ENCODE assay signal across 16 cellular contexts in genomic region chr19:46710687-46711086, GRCh38.
"Had no signal": no experiment of that assay in that cellular context is flagged by ENCODE, and none has a peak within 500 bp of the region (broad histone marks: within the 10 kb centered on the region; RNA-seq: fewer than 3 reads in every experiment).

No MANE protein-coding gene starts in this region.

- DNase-seq: activated CD4-positive, alpha-beta T cell treated with anti-CD3 and anti-CD28 coated beads for 48 hours; activated CD8-positive, alpha-beta memory T cell treated with anti-CD3 and anti-CD28 coated beads for 24 hours; activated naive CD4-positive, alpha-beta T cell treated with anti-CD3 and anti-CD28 coated beads for 36 hours; adrenal gland; colonic mucosa; effector CD4-positive, alpha-beta T cell; gastrocnemius medialis; occipital lobe; psoas muscle; right lobe of liver; stimulated activated CD4-positive, alpha-beta T cell treated with anti-CD3 and anti-CD28 coated beads, Interleukin-2, amount 100 ng/mL, for 48 hours; stimulated activated naive CD8-positive, alpha-beta T cell treated with anti-CD3 and anti-CD28 coated beads, Interleukin-15, Interleukin-2, amounts not matched to agents 100 U/mL and 50 U/mL, for 24 hours; T-helper 1 cell; WERI-Rb-1 had no signal

- H3K36me3 ChIP-seq: colonic mucosa, gastrocnemius medialis had no signal

- H3K4me3 ChIP-seq: adrenal gland, colonic mucosa, gastrocnemius medialis, psoas muscle, right lobe of liver, suprapubic skin had no signal

- H3K27me3 ChIP-seq: adrenal gland, colonic mucosa, gastrocnemius medialis, right lobe of liver, suprapubic skin had no signal

- H3K9me3 ChIP-seq: adrenal gland, colonic mucosa, gastrocnemius medialis, psoas muscle, right lobe of liver, suprapubic skin had no signal

- H3K9me3 Mint-ChIP-seq: activated naive CD4-positive, alpha-beta T cell treated with anti-CD3 and anti-CD28 coated beads for 36 hours; mesothelial cell of epicardium had no signal

- H3K27ac Mint-ChIP-seq: activated naive CD4-positive, alpha-beta T cell treated with anti-CD3 and anti-CD28 coated beads for 36 hours; mesothelial cell of epicardium had no signal

- H3K27ac ChIP-seq: adrenal gland, colonic mucosa, gastrocnemius medialis, psoas muscle, right lobe of liver, suprapubic skin, WERI-Rb-1 had no signal

- H3K4me3 Mint-ChIP-seq: activated naive CD4-positive, alpha-beta T cell treated with anti-CD3 and anti-CD28 coated beads for 36 hours; mesothelial cell of epicardium had no signal

- ATAC-seq: gastrocnemius medialis; psoas muscle; right lobe of liver; stimulated activated naive CD8-positive, alpha-beta T cell treated with anti-CD3 and anti-CD28 coated beads, Interleukin-15, Interleukin-2, amounts not matched to agents 100 U/mL and 50 U/mL, for 24 hours had no signal
